In the genomic region with DNA sequence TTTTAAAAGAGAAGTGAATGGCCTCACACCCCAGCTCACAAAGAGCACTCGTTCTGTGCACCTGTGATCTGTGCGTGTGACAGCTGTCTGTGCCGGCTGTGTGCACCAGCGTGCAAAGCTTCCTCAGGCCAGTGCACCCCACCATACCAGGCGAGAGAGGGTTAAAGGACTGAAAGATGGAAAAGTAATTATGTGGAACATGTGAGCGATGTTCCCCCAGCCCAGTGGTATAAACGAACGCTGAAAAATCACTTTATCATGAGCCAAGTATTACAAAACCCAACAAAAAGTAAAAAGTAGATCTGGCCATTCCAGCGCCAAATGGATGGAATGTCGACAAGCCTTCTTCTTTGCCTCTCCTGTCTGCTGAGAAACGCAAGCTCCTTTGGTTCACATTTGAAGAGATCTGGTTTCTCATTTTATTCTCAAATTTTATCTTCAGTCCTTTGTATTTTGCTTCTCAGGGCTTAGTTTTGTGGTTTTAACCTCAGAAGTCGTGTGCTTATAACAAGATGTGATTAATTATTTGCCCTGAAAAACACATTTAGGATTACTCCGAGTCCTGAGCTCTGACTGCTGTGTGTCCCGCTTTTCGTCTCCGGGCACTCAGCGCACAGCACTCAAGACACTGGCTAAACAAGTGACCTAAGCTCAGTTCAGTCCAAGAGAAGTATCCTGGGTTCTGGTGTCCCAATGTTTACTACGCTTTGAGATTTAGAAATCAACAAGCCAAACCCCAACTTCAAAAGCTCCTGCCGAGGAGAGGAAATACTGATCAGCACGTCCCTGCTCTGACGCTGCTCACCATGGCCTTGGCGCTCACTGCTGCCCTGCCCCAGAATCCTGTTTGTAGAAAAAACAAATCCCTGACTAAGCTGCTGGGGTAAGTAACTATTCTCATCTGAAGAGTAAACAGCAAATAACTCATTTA, we compare ENCODE assay signal across 13 cellular contexts. TPM values are rescaled to one million over a fixed set of nuclear protein-coding genes. Genes with fewer than 3 reads are reported as not detected.
DNase-seq lines count a peak whose midpoint lies in the region; ATAC-seq and TF ChIP-seq lines count a peak whose summit lies in the region.
"Had no signal": no experiment of that assay in that cellular context is flagged by ENCODE, and none has a peak within 500 bp of the region (broad histone marks: within the 10 kb centered on the region; RNA-seq: fewer than 3 reads in every experiment).

No MANE protein-coding gene starts in this region.

- 73 to 81% methylated on average over 22 of the region's 22 CpGs for WGBS in heart right ventricle, 2 donors
- 75 to 80% methylated on average over 22 of the region's 22 CpGs for WGBS in upper lobe of left lung, 2 donors

- no peak overlapping the region for H3K27ac ChIP-seq in colonic mucosa
- peak overlapping the region; percentile 22 to 87 (median 66) for H3K27ac ChIP-seq in heart right ventricle
- H3K27ac ChIP-seq in upper lobe of left lung, result peak overlapping the region; percentile 42 to 61 (median 52)

- ATAC-seq in heart right ventricle (peak in 7 of 8 donors; percentile 18 to 68 (median 34)), omental fat pad (ENCODE audit: low FRiP score) (peak; percentile 52), upper lobe of left lung (ENCODE audit: low FRiP score in 2 of 2) (peak; percentile 40 to 72), GM18502 (IDR thresholded peaks at IDR 0.05; ENCODE audit: poor library complexity, unreplicated experiment) (no peak)

- no peak for TF ChIP-seq EP300 in upper lobe of left lung (IDR thresholded peaks at IDR 0.05)

- no peak for TF ChIP-seq POLR2A in upper lobe of left lung (IDR thresholded peaks at IDR 0.05)

- H3K27me3 ChIP-seq in colonic mucosa, result no peaks in the 10 kb centered on the region
- no peaks in the 10 kb centered on the region for H3K27me3 ChIP-seq in heart right ventricle
- H3K27me3 ChIP-seq in upper lobe of left lung, result no peaks in the 10 kb centered on the region

- H3K36me3 ChIP-seq in colonic mucosa (no peaks in the 10 kb centered on the region), heart right ventricle (peaks cover 0 to 100% (median 37%) of the 10 kb centered on the region in 9 donors), upper lobe of left lung (peaks cover 7 to 77% (median 40%) of the 10 kb centered on the region in 4 donors)

- DNase-seq in colonic mucosa (peak; percentile 12), heart right ventricle (no peak), omental fat pad (ENCODE audit: low spot score) (no peak), upper lobe of left lung (no peak), DMS79 (lab: John Stamatoyannopoulos, UW) (no peak), amniotic stem cell (lab: John Stamatoyannopoulos, UW) (no peak)
- DNase-seq: activated naive CD8-positive, alpha-beta T cell treated with anti-CD3 and anti-CD28 coated beads, Interleukin-2, amount 10 ng/mL, durations not matched to agents 7 days and 5 days; COR-L47; NCI-H1048; NCI-H524; stimulated activated CD4-positive, alpha-beta T cell treated with anti-CD3 and anti-CD28 coated beads, Interleukin-1b, Interleukin-23, amount 100 ng/mL, for 48 hours; stimulated activated naive CD4-positive, alpha-beta T cell had no signal

- no peaks in the 10 kb centered on the region for H3K4me1 ChIP-seq in colonic mucosa
- peaks cover 0 to 49% (median 13%) of the 10 kb centered on the region in 9 donors for H3K4me1 ChIP-seq in heart right ventricle
- H3K4me1 ChIP-seq in upper lobe of left lung, result peaks cover 0 to 3% (median 0%) of the 10 kb centered on the region in 4 donors

- no peak overlapping the region for H3K4me3 ChIP-seq in colonic mucosa
- H3K4me3 ChIP-seq in heart right ventricle, result no peak overlapping the region
- H3K4me3 ChIP-seq in upper lobe of left lung, result no peak overlapping the region

- TF ChIP-seq CTCF in colonic mucosa (IDR thresholded peaks at IDR 0.05) (no peak), heart right ventricle (IDR thresholded peaks at IDR 0.05) (no peak), omental fat pad (IDR thresholded peaks at IDR 0.05) (no peak), upper lobe of left lung (IDR thresholded peaks at IDR 0.05) (no peak)

- intact Hi-C loops in colonic mucosa (cut with DNase I) (no loop called here), heart right ventricle (cut with DNase I) (no loop called here)

- no peaks in the 10 kb centered on the region for H3K9me3 ChIP-seq in colonic mucosa
- no peaks in the 10 kb centered on the region for H3K9me3 ChIP-seq in heart right ventricle
- H3K9me3 ChIP-seq in upper lobe of left lung, result no peaks in the 10 kb centered on the region

- H3K9ac ChIP-seq in colonic mucosa (ENCODE audit: low read depth in 2 of 2, low read length in 2 of 2), result no peak overlapping the region

RNA-seq across cellular contexts. Expression of a gene that starts 53.5 kb away (rescaled TPM):
- total RNA-seq in colonic mucosa (1 to 10 TPM; 8.2 to 8.4 TPM), heart right ventricle (10 to 100 TPM in 2 of 10 donors, 1 to 10 TPM in 8; 6.5 to 17.8 (median 8.5) TPM), omental fat pad (10 to 100 TPM in 3 of 4 donors, 1 to 10 TPM in 1; 10.0 to 26.2 (median 12.5) TPM), upper lobe of left lung (10 to 100 TPM in 2 of 6 donors, 1 to 10 TPM in 4; 4.7 to 16.6 (median 6.5) TPM)
- 1 to 10 TPM; 5.2 to 8.2 TPM for polyA plus RNA-seq in heart right ventricle
